2 cellular contexts compared by ENCODE assay signal in genomic region chr4:140227286-140227685, GRCh38.
TF ChIP-seq lines count a peak whose summit lies in the region.

No MANE protein-coding gene starts in this region.

TF ChIP-seq in liver, 16 proteins besides CTCF, POLR2A, EP300 and RAD21 (continued from another document):
- peak; percentile 28 for TF ChIP-seq REST (IDR thresholded peaks at IDR 0.05)
- TF ChIP-seq SP1 (IDR thresholded peaks at IDR 0.05) = peak; percentile 76
- TF ChIP-seq JUND (IDR thresholded peaks at IDR 0.05) = no peak
- TF ChIP-seq FOXA1 (IDR thresholded peaks at IDR 0.05) = no peak
- TF ChIP-seq HNF4A (conservative IDR thresholded peaks at IDR 0.05) = peak; percentile 18 to 42
- TF ChIP-seq HNF4G (IDR thresholded peaks at IDR 0.05) = no peak
TF ChIP-seq in liver: peak in this region for 7.

TF ChIP-seq in HepG2, 621 proteins besides CTCF, POLR2A, EP300 and RAD21 (continued from another document):
- TF ChIP-seq GATA4 (IDR thresholded peaks at IDR 0.05; ENCODE audit: borderline replicate concordance, low read depth) (no peak), ZNF577 (CRISPR knock-in tag; IDR thresholded peaks at IDR 0.05; ENCODE audit: borderline replicate concordance, low read depth) (no peak)
